Comparison of ENCODE assay signal across 24 cellular contexts in genomic region chr18:8081267-8081666, GRCh38.
"Had no signal": no experiment of that assay in that cellular context is flagged by ENCODE, and none has a peak within 500 bp of the region (broad histone marks: within the 10 kb centered on the region; RNA-seq: fewer than 3 reads in every experiment).

No MANE protein-coding gene starts in this region.

- H3K27ac Mint-ChIP-seq: activated CD8-positive, alpha-beta T cell treated with anti-CD3 and anti-CD28 coated beads, Interleukin-2, amount 10 ng/mL, durations not matched to agents 7 days and 5 days; activated naive CD4-positive, alpha-beta T cell treated with anti-CD3 and anti-CD28 coated beads, Interleukin-2, amount 50 U/mL, for 72 hours; brain; immature natural killer cell; memory B cell; natural killer cell treated with Interleukin-12 subunit alpha and Interleukin-12 subunit beta and Interleukin-15 and Interleukin-18, amount 100 ng/mL, for 72 hours; T-helper 2 cell treated with Interferon-gamma antibody and Interleukin-4, amounts not matched to agents 5 μg/mL and 100 μg/mL, for 36 hours had no signal

- H3K9me3 Mint-ChIP-seq: brain; central memory CD8-positive, alpha-beta T cell; natural killer cell treated with Interleukin-12 subunit alpha and Interleukin-12 subunit beta and Interleukin-15 and Interleukin-18, amount 100 ng/mL, for 72 hours; T-helper 2 cell treated with Interferon-gamma antibody and Interleukin-4, amounts not matched to agents 5 μg/mL and 100 μg/mL, for 36 hours had no signal

- H3K36me3 ChIP-seq: ovary, prostate gland, thoracic aorta had no signal

- H3K4me3 Mint-ChIP-seq: activated CD8-positive, alpha-beta T cell treated with anti-CD3 and anti-CD28 coated beads, Interleukin-2, amount 10 ng/mL, durations not matched to agents 7 days and 5 days; brain; central memory CD8-positive, alpha-beta T cell; immature natural killer cell; memory B cell; natural killer cell treated with Interleukin-12 subunit alpha and Interleukin-12 subunit beta and Interleukin-15 and Interleukin-18, amount 100 ng/mL, for 72 hours; T-helper 2 cell treated with Interferon-gamma antibody and Interleukin-4, amounts not matched to agents 5 μg/mL and 100 μg/mL, for 36 hours had no signal

- H3K9me3 ChIP-seq: ovary, prostate gland, thoracic aorta had no signal

- H3K27me3 Mint-ChIP-seq: brain; central memory CD8-positive, alpha-beta T cell; memory B cell; natural killer cell treated with Interleukin-12 subunit alpha and Interleukin-12 subunit beta and Interleukin-15 and Interleukin-18, amount 100 ng/mL, for 72 hours had no signal

- H3K4me3 ChIP-seq: hepatocyte, ovary, prostate gland, thoracic aorta had no signal

- FAIRE-seq: colon, endothelial cell of umbilical vein had no signal

- H3K36me3 Mint-ChIP-seq: activated naive CD4-positive, alpha-beta T cell treated with anti-CD3 and anti-CD28 coated beads, Interleukin-2, amount 50 U/mL, for 72 hours; immature natural killer cell; memory B cell; natural killer cell treated with Interleukin-12 subunit alpha and Interleukin-12 subunit beta and Interleukin-15 and Interleukin-18, amount 100 ng/mL, for 72 hours had no signal

- H3K27me3 ChIP-seq: hepatocyte, ovary had no signal

- DNase-seq: activated CD4-positive, alpha-beta T cell treated with anti-CD3 and anti-CD28 coated beads for 1 hour; activated CD4-positive, alpha-beta T cell treated with anti-CD3 and anti-CD28 coated beads, Interleukin-2, amount 50 U/mL, for 1 hour; activated CD8-positive, alpha-beta T cell treated with anti-CD3 and anti-CD28 coated beads, Interleukin-2, amount 10 ng/mL, durations not matched to agents 7 days and 5 days; aorta; effector memory CD4-positive, alpha-beta T cell; foreskin melanocyte; glutamatergic neuron; immature natural killer cell; ovary; stimulated activated CD4-positive, alpha-beta T cell treated with anti-CD3 and anti-CD28 coated beads, Interleukin-4, amount 100 ng/mL, for 24 hours; stimulated activated naive CD4-positive, alpha-beta T cell treated with Interleukin-2 at 50 U/mL for 16 hours had no signal

- H3K27ac ChIP-seq: hepatocyte, ovary, thoracic aorta had no signal

- H3K4me1 Mint-ChIP-seq: central memory CD8-positive, alpha-beta T cell; immature natural killer cell; memory B cell had no signal

- ATAC-seq: activated CD8-positive, alpha-beta T cell treated with anti-CD3 and anti-CD28 coated beads, Interleukin-2, amount 10 ng/mL, durations not matched to agents 7 days and 5 days; activated naive CD4-positive, alpha-beta T cell treated with anti-CD3 and anti-CD28 coated beads, Interleukin-2, amount 50 U/mL, for 72 hours; esophagus mucosa; left lobe of liver; natural killer cell treated with Interleukin-12 subunit alpha and Interleukin-12 subunit beta and Interleukin-15 and Interleukin-18, amount 100 ng/mL, for 72 hours had no signal
